28 cellular contexts compared by ENCODE assay signal in genomic region chr2:234421-234820, GRCh38. TPM values are rescaled to one million over a fixed set of nuclear protein-coding genes. Genes with fewer than 3 reads are reported as not detected.
"Had no signal": no experiment of that assay in that cellular context is flagged by ENCODE, and none has a peak within 500 bp of the region (broad histone marks: within the 10 kb centered on the region; RNA-seq: fewer than 3 reads in every experiment).

No MANE protein-coding gene starts in this region.

- H3K36me3 ChIP-seq: ovary had no signal

- DNase-seq: dermis blood vessel endothelial cell; effector memory CD4-positive, alpha-beta T cell; foreskin keratinocyte; heart left ventricle; left cardiac atrium; left ventricle myocardium inferior; lower lobe of right lung; naive thymus-derived CD8-positive, alpha-beta T cell; occipital lobe; ovary; posterior cingulate gyrus; psoas muscle; right cardiac atrium; spleen; stimulated activated CD4-positive, alpha-beta T cell treated with anti-CD3 and anti-CD28 coated beads, Interleukin-4, amount 100 ng/mL, for 4 hours; stimulated activated naive CD8-positive, alpha-beta T cell treated with anti-CD3 and anti-CD28 coated beads, Interleukin-15, Interleukin-2, amounts not matched to agents 100 U/mL and 50 U/mL, for 24 hours; upper lobe of left lung had no signal

- H3K27me3 Mint-ChIP-seq: naive thymus-derived CD8-positive, alpha-beta T cell; stimulated activated memory B cell treated with anti-CD40 and anti-IgM and Interleukin-4, amounts not matched to agents 10 μg/mL and 1 μg/mL and 100 μg/mL, for 72 hours had no signal

- H3K4me2 ChIP-seq: hepatocyte had no signal

- H3K79me2 ChIP-seq: hepatocyte had no signal

- H3K9me3 Mint-ChIP-seq: naive thymus-derived CD8-positive, alpha-beta T cell; stimulated activated memory B cell treated with anti-CD40 and anti-IgM and Interleukin-4, amounts not matched to agents 10 μg/mL and 1 μg/mL and 100 μg/mL, for 72 hours had no signal

- H3K4me3 ChIP-seq: coronary artery, esophagus muscularis mucosa, gastroesophageal sphincter, heart left ventricle, hepatocyte, left ventricle myocardium inferior, lower lobe of right lung, ovary, psoas muscle, skin epidermis, spleen, thoracic aorta, tibial nerve, upper lobe of left lung had no signal

- H3K27ac Mint-ChIP-seq: stimulated activated memory B cell treated with anti-CD40 and anti-IgM and Interleukin-4, amounts not matched to agents 10 μg/mL and 1 μg/mL and 100 μg/mL, for 72 hours had no signal

- H2AFZ ChIP-seq: hepatocyte had no signal

- H3K9me3 ChIP-seq: esophagus muscularis mucosa, gastroesophageal sphincter, heart left ventricle, left ventricle myocardium inferior, lower lobe of right lung, ovary, psoas muscle, spleen, thoracic aorta, tibial nerve, upper lobe of left lung had no signal

- H3K4me3 Mint-ChIP-seq: naive thymus-derived CD8-positive, alpha-beta T cell; stimulated activated memory B cell treated with anti-CD40 and anti-IgM and Interleukin-4, amounts not matched to agents 10 μg/mL and 1 μg/mL and 100 μg/mL, for 72 hours had no signal

- H3K27me3 ChIP-seq: esophagus muscularis mucosa, foreskin keratinocyte, gastroesophageal sphincter, heart left ventricle, hepatocyte, ovary, spleen, tibial nerve, upper lobe of left lung had no signal

- H3K4me1 ChIP-seq: esophagus muscularis mucosa, foreskin keratinocyte, gastroesophageal sphincter, heart left ventricle, left ventricle myocardium inferior, lower lobe of right lung, psoas muscle, tibial nerve, upper lobe of left lung had no signal

- ATAC-seq: foreskin keratinocyte; gastroesophageal sphincter; heart left ventricle; left cardiac atrium; lower lobe of right lung; naive thymus-derived CD8-positive, alpha-beta T cell; psoas muscle; right cardiac atrium; stimulated activated memory B cell treated with anti-CD40 and anti-IgM and Interleukin-4, amounts not matched to agents 10 μg/mL and 1 μg/mL and 100 μg/mL, for 72 hours; stimulated activated naive CD8-positive, alpha-beta T cell treated with anti-CD3 and anti-CD28 coated beads, Interleukin-15, Interleukin-2, amounts not matched to agents 100 U/mL and 50 U/mL, for 24 hours had no signal

- H3K4me1 Mint-ChIP-seq: stimulated activated memory B cell treated with anti-CD40 and anti-IgM and Interleukin-4, amounts not matched to agents 10 μg/mL and 1 μg/mL and 100 μg/mL, for 72 hours had no signal

- H3K27ac ChIP-seq: coronary artery, esophagus muscularis mucosa, foreskin keratinocyte, gastroesophageal sphincter, heart left ventricle, hepatocyte, left ventricle myocardium inferior, lower lobe of right lung, ovary, psoas muscle, skin epidermis, spleen, thoracic aorta, tibial nerve, upper lobe of left lung had no signal

RNA-seq across cellular contexts. Expression of gene ALKAL2, which starts 53.5 kb away (rescaled TPM):
- total RNA-seq: dermis blood vessel endothelial cell; endothelial cell of umbilical vein; foreskin keratinocyte; myocyte; naive thymus-derived CD8-positive, alpha-beta T cell had no signal
- polyA plus RNA-seq: endothelial cell of umbilical vein, foreskin keratinocyte, neural cell had no signal
